14 cellular contexts compared by ENCODE assay signal in genomic region chr1:169321539-169321938, GRCh38.
DNase-seq lines count a peak whose midpoint lies in the region; ATAC-seq, FAIRE-seq and TF ChIP-seq lines count a peak whose summit lies in the region.
"Had no signal": no experiment of that assay in that cellular context is flagged by ENCODE, and none has a peak within 500 bp of the region (broad histone marks: within the 10 kb centered on the region; RNA-seq: fewer than 3 reads in every experiment).

No MANE protein-coding gene starts in this region.

- ATAC-seq in GM21576 (IDR thresholded peaks at IDR 0.05; ENCODE audit: unreplicated experiment) (no peak), HG03460 (IDR thresholded peaks at IDR 0.05; ENCODE audit: unreplicated experiment) (no peak)
- ATAC-seq: mucosa of descending colon had no signal

- intact Hi-C loops in posterior cingulate gyrus (cut with DNase I): no loop called here

- no peak overlapping the region for H3K4me3 ChIP-seq in AG10803 (ENCODE audit: low read length)
- H3K4me3 ChIP-seq: mucosa of descending colon had no signal

- TF ChIP-seq CTCF in AG10803 (conservative IDR thresholded peaks at IDR 0.05; ENCODE audit: low read length): no peak

- FAIRE-seq in RCC 7860 (lab: Jason Lieb, UNC): peak; percentile 16
- FAIRE-seq: frontal cortex had no signal

- DNase-seq in AG10803 (ENCODE audit: low read depth): peak; percentile 15
- peak; percentile 86 for DNase-seq in HCEC 1CT
- DNase-seq in RCC 7860 (ENCODE audit: low spot score): no peak
- peak; percentile 40 for DNase-seq in fibroblast of gingiva (ENCODE audit: low read depth)
- DNase-seq in posterior cingulate gyrus: no peak
- DNase-seq in stimulated activated CD4-positive, alpha-beta T cell treated with anti-CD3 and anti-CD28 coated beads, Interleukin-15, amount 100 ng/mL, for 24 hours: no peak
- DNase-seq: activated CD4-positive, alpha-beta T cell treated with anti-CD3 and anti-CD28 coated beads for 4 hours; C1 segment of cervical spinal cord; cerebellar nuclear complex; MM.1S; mucosa of descending colon had no signal

Comparison
In these comparisons a context has a peak if more than half of its experiments do, and no peak if none do; other contexts are left out.
1. DNase-seq: peak in AG10803 (single experiment), HCEC 1CT (single experiment) and fibroblast of gingiva (single experiment); none in RCC 7860 (single experiment), posterior cingulate gyrus (0 of 10) and stimulated activated CD4-positive, alpha-beta T cell treated with anti-CD3 and anti-CD28 coated beads, Interleukin-15, amount 100 ng/mL, for 24 hours (single experiment).